ENCODE assay signal across 1 cellular context in genomic region chr5:140557136-140557805, GRCh38.
TF ChIP-seq lines count a peak whose summit lies in the region.

Gene SRA1 (minus strand): TSS chr5:140557473. CDS start chr5:140557452, 21 bp downstream.

TF ChIP-seq in K562, 482 proteins besides CTCF, POLR2A, EP300 and RAD21 (continued from another document and continues in another):
- TF ChIP-seq CLOCK (CRISPR knock-in tag; IDR thresholded peaks at IDR 0.05; ENCODE audit: borderline replicate concordance) (no peak), LARP7 (IDR thresholded peaks at IDR 0.05) (no peak), ZNF217 (CRISPR knock-in tag; IDR thresholded peaks at IDR 0.05) (no peak), NEUROD1 (IDR thresholded peaks at IDR 0.05; ENCODE audit: borderline replicate concordance, low read depth, low read length, partially characterized antibody) (no peak), ATF1 (CRISPR knock-in tag; IDR thresholded peaks at IDR 0.05) (peak; percentile 42; the same call in 1 of the 2 replicates), ATF1 (tag; IDR thresholded peaks at IDR 0.05) (peak; percentile 95), MEF2D (tag; conservative IDR thresholded peaks at IDR 0.05; ENCODE audit: low read depth) (no peak), HCFC1 (IDR thresholded peaks at IDR 0.05; ENCODE audit: low read depth, low read length) (peak; percentile 46), ZNF830 (CRISPR knock-in tag; IDR thresholded peaks at IDR 0.05) (no peak), ZNF23 (CRISPR knock-in tag; IDR thresholded peaks at IDR 0.05) (no peak), TSHZ1 (CRISPR knock-in tag; IDR thresholded peaks at IDR 0.05) (no peak), CSDE1 (IDR thresholded peaks at IDR 0.05) (no peak), TAF9B (IDR thresholded peaks at IDR 0.05; ENCODE audit: partially characterized antibody) (peak; percentile 86), GATA2 (CRISPR knock-in tag; IDR thresholded peaks at IDR 0.05) (no peak), FUS (optimal IDR thresholded peaks at IDR 0.05; ENCODE audit: low read depth, low read length) (no peak), NBN (IDR thresholded peaks at IDR 0.05; ENCODE audit: low read depth) (no peak; the same call in 1 of the 2 replicates), MEF2A (IDR thresholded peaks at IDR 0.05; ENCODE audit: control insufficient read depth, low read depth, low read length) (no peak), SIRT6 (IDR thresholded peaks at IDR 0.05; ENCODE audit: low read depth, low read length) (no peak), JUND (IDR thresholded peaks at IDR 0.05; ENCODE audit: borderline replicate concordance, low read depth, low read length) (peak; percentile 73), JUND (tag; IDR thresholded peaks at IDR 0.05; ENCODE audit: borderline replicate concordance, low read depth, low read length) (peak; percentile 34; the same call in 2 of the 3 replicates), RBM25 (IDR thresholded peaks at IDR 0.05; ENCODE audit: low read depth, low read length, severe bottlenecking) (no peak), CBX2 (IDR thresholded peaks at IDR 0.05; ENCODE audit: insufficient read depth, low read length, poor library complexity, severe bottlenecking) (no peak), KDM5B (IDR thresholded peaks at IDR 0.05; ENCODE audit: insufficient replicate concordance, low read depth, low read length) (peak; percentile 95), DNMT1 (IDR thresholded peaks at IDR 0.05) (no peak), NR3C1 (CRISPR knock-in tag; IDR thresholded peaks at IDR 0.05) (no peak), VEZF1 (CRISPR knock-in tag; IDR thresholded peaks at IDR 0.05) (peak; percentile 30; the same call in 1 of the 2 replicates), RFX5 (IDR thresholded peaks at IDR 0.05; ENCODE audit: low read depth, low read length) (no peak), C11orf30 (IDR thresholded peaks at IDR 0.05; ENCODE audit: low read depth) (peak; percentile 61; the same call in 1 of the 2 replicates), ETV1 (tag; conservative IDR thresholded peaks at IDR 0.05; ENCODE audit: low read depth) (peak; percentile 91), SMARCA5 (IDR thresholded peaks at IDR 0.05) (no peak), MTA3 (IDR thresholded peaks at IDR 0.05; ENCODE audit: borderline replicate concordance) (peak; percentile 57; the same call in 1 of the 2 replicates), CCAR2 (IDR thresholded peaks at IDR 0.05; ENCODE audit: low read depth, low read length) (no peak), SOX6 (IDR thresholded peaks at IDR 0.05) (no peak), ZNF445 (CRISPR knock-in tag; IDR thresholded peaks at IDR 0.05; ENCODE audit: low read depth) (no peak), BRF1 (IDR thresholded peaks at IDR 0.05; ENCODE audit: borderline replicate concordance, extremely low read depth, insufficient read length) (no peak), MAFG (tag; conservative IDR thresholded peaks at IDR 0.05) (no peak), HDAC1 (IDR thresholded peaks at IDR 0.05) (peak in 1 of 2 experiments; percentile 74; a peak in 1 of 4 replicates), JUN (IDR thresholded peaks at IDR 0.05; ENCODE audit: borderline replicate concordance, low read depth, low read length) (no peak), JUN (CRISPR knock-in tag; IDR thresholded peaks at IDR 0.05; ENCODE audit: borderline replicate concordance) (0 out of 2 replicates have a peak, but pooled peaks have one; percentile 67), PTRF (tag; IDR thresholded peaks at IDR 0.05) (no peak), MITF (IDR thresholded peaks at IDR 0.05) (no peak), HMGN3 (IDR thresholded peaks at IDR 0.05; ENCODE audit: borderline replicate concordance, extremely low read depth, insufficient read length, low read depth, low read length) (peak; percentile 72), ZNF224 (CRISPR knock-in tag; IDR thresholded peaks at IDR 0.05) (no peak), L3MBTL2 (IDR thresholded peaks at IDR 0.05) (peak; percentile 71), PTBP1 (IDR thresholded peaks at IDR 0.05; ENCODE audit: low read depth, low read length) (0 out of 2 replicates have a peak, but pooled peaks have one; percentile 39), ZNF778 (CRISPR knock-in tag; IDR thresholded peaks at IDR 0.05) (no peak), MBD2 (IDR thresholded peaks at IDR 0.05; ENCODE audit: borderline replicate concordance, low read depth) (peak; percentile 52; the same call in 1 of the 2 replicates), RCOR1 (IDR thresholded peaks at IDR 0.05; ENCODE audit: borderline replicate concordance in 1 of 2, low read depth in 2 of 2, low read length in 2 of 2) (peak in 1 of 2 experiments; percentile 33; a peak in 1 of 4 replicates), ZBTB17 (CRISPR knock-in tag; IDR thresholded peaks at IDR 0.05) (peak; percentile 86)
- TF ChIP-seq, protein P1, sequence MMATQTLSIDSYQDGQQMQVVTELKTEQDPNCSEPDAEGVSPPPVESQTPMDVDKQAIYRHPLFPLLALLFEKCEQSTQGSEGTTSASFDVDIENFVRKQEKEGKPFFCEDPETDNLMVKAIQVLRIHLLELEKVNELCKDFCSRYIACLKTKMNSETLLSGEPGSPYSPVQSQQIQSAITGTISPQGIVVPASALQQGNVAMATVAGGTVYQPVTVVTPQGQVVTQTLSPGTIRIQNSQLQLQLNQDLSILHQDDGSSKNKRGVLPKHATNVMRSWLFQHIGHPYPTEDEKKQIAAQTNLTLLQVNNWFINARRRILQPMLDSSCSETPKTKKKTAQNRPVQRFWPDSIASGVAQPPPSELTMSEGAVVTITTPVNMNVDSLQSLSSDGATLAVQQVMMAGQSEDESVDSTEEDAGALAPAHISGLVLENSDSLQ (IDR thresholded peaks at IDR 0.05), result no peak
- TF ChIP-seq, protein P2, sequence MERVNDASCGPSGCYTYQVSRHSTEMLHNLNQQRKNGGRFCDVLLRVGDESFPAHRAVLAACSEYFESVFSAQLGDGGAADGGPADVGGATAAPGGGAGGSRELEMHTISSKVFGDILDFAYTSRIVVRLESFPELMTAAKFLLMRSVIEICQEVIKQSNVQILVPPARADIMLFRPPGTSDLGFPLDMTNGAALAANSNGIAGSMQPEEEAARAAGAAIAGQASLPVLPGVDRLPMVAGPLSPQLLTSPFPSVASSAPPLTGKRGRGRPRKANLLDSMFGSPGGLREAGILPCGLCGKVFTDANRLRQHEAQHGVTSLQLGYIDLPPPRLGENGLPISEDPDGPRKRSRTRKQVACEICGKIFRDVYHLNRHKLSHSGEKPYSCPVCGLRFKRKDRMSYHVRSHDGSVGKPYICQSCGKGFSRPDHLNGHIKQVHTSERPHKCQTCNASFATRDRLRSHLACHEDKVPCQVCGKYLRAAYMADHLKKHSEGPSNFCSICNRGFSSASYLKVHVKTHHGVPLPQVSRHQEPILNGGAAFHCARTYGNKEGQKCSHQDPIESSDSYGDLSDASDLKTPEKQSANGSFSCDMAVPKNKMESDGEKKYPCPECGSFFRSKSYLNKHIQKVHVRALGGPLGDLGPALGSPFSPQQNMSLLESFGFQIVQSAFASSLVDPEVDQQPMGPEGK (CRISPR knock-in tag; IDR thresholded peaks at IDR 0.05; ENCODE audit: borderline replicate concordance), result no peak
- TF ChIP-seq, protein P3, sequence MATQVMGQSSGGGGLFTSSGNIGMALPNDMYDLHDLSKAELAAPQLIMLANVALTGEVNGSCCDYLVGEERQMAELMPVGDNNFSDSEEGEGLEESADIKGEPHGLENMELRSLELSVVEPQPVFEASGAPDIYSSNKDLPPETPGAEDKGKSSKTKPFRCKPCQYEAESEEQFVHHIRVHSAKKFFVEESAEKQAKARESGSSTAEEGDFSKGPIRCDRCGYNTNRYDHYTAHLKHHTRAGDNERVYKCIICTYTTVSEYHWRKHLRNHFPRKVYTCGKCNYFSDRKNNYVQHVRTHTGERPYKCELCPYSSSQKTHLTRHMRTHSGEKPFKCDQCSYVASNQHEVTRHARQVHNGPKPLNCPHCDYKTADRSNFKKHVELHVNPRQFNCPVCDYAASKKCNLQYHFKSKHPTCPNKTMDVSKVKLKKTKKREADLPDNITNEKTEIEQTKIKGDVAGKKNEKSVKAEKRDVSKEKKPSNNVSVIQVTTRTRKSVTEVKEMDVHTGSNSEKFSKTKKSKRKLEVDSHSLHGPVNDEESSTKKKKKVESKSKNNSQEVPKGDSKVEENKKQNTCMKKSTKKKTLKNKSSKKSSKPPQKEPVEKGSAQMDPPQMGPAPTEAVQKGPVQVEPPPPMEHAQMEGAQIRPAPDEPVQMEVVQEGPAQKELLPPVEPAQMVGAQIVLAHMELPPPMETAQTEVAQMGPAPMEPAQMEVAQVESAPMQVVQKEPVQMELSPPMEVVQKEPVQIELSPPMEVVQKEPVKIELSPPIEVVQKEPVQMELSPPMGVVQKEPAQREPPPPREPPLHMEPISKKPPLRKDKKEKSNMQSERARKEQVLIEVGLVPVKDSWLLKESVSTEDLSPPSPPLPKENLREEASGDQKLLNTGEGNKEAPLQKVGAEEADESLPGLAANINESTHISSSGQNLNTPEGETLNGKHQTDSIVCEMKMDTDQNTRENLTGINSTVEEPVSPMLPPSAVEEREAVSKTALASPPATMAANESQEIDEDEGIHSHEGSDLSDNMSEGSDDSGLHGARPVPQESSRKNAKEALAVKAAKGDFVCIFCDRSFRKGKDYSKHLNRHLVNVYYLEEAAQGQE (CRISPR knock-in tag; IDR thresholded peaks at IDR 0.05; ENCODE audit: low read depth), result peak; percentile 72; the same call in 1 of the 2 replicates
- TF ChIP-seq, protein P4, sequence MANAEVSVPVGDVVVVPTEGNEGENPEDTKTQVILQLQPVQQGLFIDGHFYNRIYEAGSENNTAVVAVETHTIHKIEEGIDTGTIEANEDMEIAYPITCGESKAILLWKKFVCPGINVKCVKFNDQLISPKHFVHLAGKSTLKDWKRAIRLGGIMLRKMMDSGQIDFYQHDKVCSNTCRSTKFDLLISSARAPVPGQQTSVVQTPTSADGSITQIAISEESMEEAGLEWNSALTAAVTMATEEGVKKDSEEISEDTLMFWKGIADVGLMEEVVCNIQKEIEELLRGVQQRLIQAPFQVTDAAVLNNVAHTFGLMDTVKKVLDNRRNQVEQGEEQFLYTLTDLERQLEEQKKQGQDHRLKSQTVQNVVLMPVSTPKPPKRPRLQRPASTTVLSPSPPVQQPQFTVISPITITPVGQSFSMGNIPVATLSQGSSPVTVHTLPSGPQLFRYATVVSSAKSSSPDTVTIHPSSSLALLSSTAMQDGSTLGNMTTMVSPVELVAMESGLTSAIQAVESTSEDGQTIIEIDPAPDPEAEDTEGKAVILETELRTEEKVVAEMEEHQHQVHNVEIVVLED (CRISPR knock-in tag; IDR thresholded peaks at IDR 0.05), result 0 out of 2 replicates have a peak, but pooled peaks have one; percentile 39
